9 cellular contexts compared by ENCODE assay signal in genomic region chr9:110148384-110148783, GRCh38. TPM values are rescaled to one million over a fixed set of nuclear protein-coding genes. Genes with fewer than 3 reads are reported as not detected.
DNase-seq lines count a peak whose midpoint lies in the region; ATAC-seq and TF ChIP-seq lines count a peak whose summit lies in the region.
"Had no signal": no experiment of that assay in that cellular context is flagged by ENCODE, and none has a peak within 500 bp of the region (broad histone marks: within the 10 kb centered on the region; RNA-seq: fewer than 3 reads in every experiment).

No MANE protein-coding gene starts in this region.

- DNase-seq in AG08395 (ENCODE audit: low spot score) (peak; percentile 15), mucosa of descending colon (no peak), cerebellar cortex (ENCODE audit: low spot score) (no peak), Caco-2 (no peak), NCI-H2196 treated with DMSO at 0.1 percent for 48 hours (lab: John Stamatoyannopoulos, UW; ENCODE audit: unreplicated experiment) (no peak)
- peak; percentile 74 to 84 for DNase-seq in activated T-cell treated with anti-CD3 and anti-CD28 coated beads, Interleukin-2, amount 50 U/mL, for 72 hours

- H3K27me3 ChIP-seq in Caco-2 (replicated peaks; ENCODE audit: control insufficient read depth, insufficient read depth, low read length) = no peaks in the 10 kb centered on the region

- ATAC-seq in GM19324 (IDR thresholded peaks at IDR 0.05; ENCODE audit: low FRiP score, unreplicated experiment) (peak; percentile 63), HG03378 (IDR thresholded peaks at IDR 0.05; ENCODE audit: unreplicated experiment) (peak; percentile 77), mucosa of descending colon (peak; percentile 61)
- ATAC-seq in activated T-cell treated with anti-CD3 and anti-CD28 coated beads, Interleukin-2, amount 50 U/mL, for 72 hours (replicated peaks in 1 of 2) = peak; percentile 94 to 95

- peak overlapping the region; percentile 87 for H3K27ac Mint-ChIP-seq in activated T-cell treated with anti-CD3 and anti-CD28 coated beads, Interleukin-2, amount 50 U/mL, for 72 hours
- H3K27ac Mint-ChIP-seq in Caco-2 (ENCODE audit: unreplicated experiment) = no peak overlapping the region

- BruUV-seq in Caco-2 (replicated peaks; lab: Mats Ljungman, UMichigan) = no TSS peak

- H3K4me1 Mint-ChIP-seq in activated T-cell treated with anti-CD3 and anti-CD28 coated beads, Interleukin-2, amount 50 U/mL, for 72 hours (ENCODE audit: low read depth) = peaks cover 92% of the 10 kb centered on the region
- H3K4me1 Mint-ChIP-seq in Caco-2 (ENCODE audit: low read depth, unreplicated experiment) = peaks cover 41% of the 10 kb centered on the region

- POLR2A ChIA-PET in Caco-2 (lab: Charles Lee) = no interaction called here

- H3K4me1 ChIP-seq in mucosa of descending colon (ENCODE audit: low read depth) = no peaks in the 10 kb centered on the region
- H3K4me1 ChIP-seq in Caco-2 = no peaks in the 10 kb centered on the region

- H3K4me3 ChIP-seq in mucosa of descending colon = no peak overlapping the region
- H3K4me3 ChIP-seq in Caco-2 (ENCODE audit: low read depth, low read length) = no peak overlapping the region

- intact Hi-C loops in mucosa of descending colon (cut with DNase I, micrococcal nuclease) = loop anchor here in 1 of 2 donors (10.0 kb wide), 1 partner anchor 104 kb away; no protein-coding TSS in a partner anchor
- intact Hi-C loops in Caco-2 (cut with micrococcal nuclease; ENCODE audit: unreplicated experiment) = no loop called here

- H3K36me3 ChIP-seq in mucosa of descending colon (ENCODE audit: low read depth) (no peaks in the 10 kb centered on the region), Caco-2 (ENCODE audit: control insufficient read depth, insufficient read depth, low read length) (no peaks in the 10 kb centered on the region; the same call in 1 of the 2 replicates)

- no peak for TF ChIP-seq CTCF in mucosa of descending colon (IDR thresholded peaks at IDR 0.05)
- TF ChIP-seq CTCF in Caco-2 (IDR thresholded peaks at IDR 0.05; ENCODE audit: insufficient read depth in 1 of 2, low read depth in 1 of 2, low read length in 1 of 2, severe bottlenecking in 1 of 2, unreplicated experiment in 1 of 2) = no peak

- H3K9me3 ChIP-seq in mucosa of descending colon = no peaks in the 10 kb centered on the region
- H3K9me3 ChIP-seq in Caco-2 = no peaks in the 10 kb centered on the region

- CTCF ChIA-PET in Caco-2 (lab: Charles Lee) = no interaction called here

- peaks cover 0 to 2% of the 10 kb centered on the region in 2 donors for H3K9me3 Mint-ChIP-seq in activated T-cell treated with anti-CD3 and anti-CD28 coated beads, Interleukin-2, amount 50 U/mL, for 72 hours
- H3K9me3 Mint-ChIP-seq in Caco-2 (ENCODE audit: unreplicated experiment) = no peaks in the 10 kb centered on the region

- peak overlapping the region; percentile 63 to 82 for H3K4me3 Mint-ChIP-seq in activated T-cell treated with anti-CD3 and anti-CD28 coated beads, Interleukin-2, amount 50 U/mL, for 72 hours
- H3K4me3 Mint-ChIP-seq in Caco-2 (ENCODE audit: unreplicated experiment) = no peak overlapping the region
- H3K4me3 Mint-ChIP-seq: brain had no signal

- no peaks in the 10 kb centered on the region for H3K27me3 Mint-ChIP-seq in activated T-cell treated with anti-CD3 and anti-CD28 coated beads, Interleukin-2, amount 50 U/mL, for 72 hours (ENCODE audit: low read depth)
- no peaks in the 10 kb centered on the region for H3K27me3 Mint-ChIP-seq in Caco-2 (ENCODE audit: insufficient read depth, unreplicated experiment)

- H3K36me3 Mint-ChIP-seq in activated T-cell treated with anti-CD3 and anti-CD28 coated beads, Interleukin-2, amount 50 U/mL, for 72 hours (ENCODE audit: insufficient read depth in 2 of 2) = peaks cover 6 to 24% of the 10 kb centered on the region in 2 donors
- peaks cover 100% of the 10 kb centered on the region for H3K36me3 Mint-ChIP-seq in Caco-2 (ENCODE audit: insufficient read depth, unreplicated experiment)

RNA-seq across cellular contexts. Expression of gene C9orf152, which starts 59.6 kb away (rescaled TPM):
- total RNA-seq in activated T-cell treated with anti-CD3 and anti-CD28 coated beads, Interleukin-2, amount 50 U/mL, for 72 hours = not detected
- total RNA-seq in mucosa of descending colon (10 to 100 TPM; 20.4 to 69.4 (median 42.9) TPM), Caco-2 (2022) (0.36 and 0.42 TPM in 2 replicates)

Comparison
In these comparisons a context has a peak if more than half of its experiments do, and no peak if none do; other contexts are left out.
1. DNase-seq: peak in AG08395 (single experiment) and activated T-cell treated with anti-CD3 and anti-CD28 coated beads, Interleukin-2, amount 50 U/mL, for 72 hours (2 of 2); none in mucosa of descending colon (0 of 3), cerebellar cortex (single experiment), Caco-2 (0 of 2) and NCI-H2196 treated with DMSO at 0.1 percent for 48 hours (single experiment).
2. RNA of gene C9orf152, which starts 59.6 kb away (total RNA-seq): 20.4 to 69.4 TPM in mucosa of descending colon; 0.36 to 0.42 TPM in Caco-2 and not detected in activated T-cell treated with anti-CD3 and anti-CD28 coated beads, Interleukin-2, amount 50 U/mL, for 72 hours; every median in the first group is over 10 times any median in the second.
3. Peak in every context shown above with its lines, with median percentiles within 50 percentile points of each other: ATAC-seq.